Comparison of ENCODE assay signal across 17 cellular contexts in the genomic region with DNA sequence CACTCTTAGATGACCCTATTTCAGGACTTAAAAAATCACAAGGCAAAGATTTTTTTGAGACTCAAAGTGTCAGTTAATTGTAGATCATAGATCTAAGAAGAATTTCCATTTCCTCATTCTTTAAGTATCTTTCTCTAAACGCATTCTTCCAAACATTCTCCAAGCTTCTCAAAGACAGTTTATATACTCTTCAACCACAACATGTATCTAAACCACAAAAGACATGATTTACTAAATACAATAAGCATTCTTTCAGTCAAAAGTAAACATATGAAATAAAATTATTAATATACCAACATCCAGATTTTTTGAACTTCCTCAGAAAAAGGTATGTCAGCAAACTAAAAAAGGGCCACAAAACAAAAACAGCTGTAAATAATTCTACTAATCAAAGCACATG. TPM values are rescaled to one million over a fixed set of nuclear protein-coding genes. Genes with fewer than 3 reads are reported as not detected.
DNase-seq lines count a peak whose midpoint lies in the region; ATAC-seq, FAIRE-seq and TF ChIP-seq lines count a peak whose summit lies in the region.
"Had no signal": no experiment of that assay in that cellular context is flagged by ENCODE, and none has a peak within 500 bp of the region (broad histone marks: within the 10 kb centered on the region; RNA-seq: fewer than 3 reads in every experiment).

No MANE protein-coding gene starts in this region.

- peak overlapping the region; percentile 17; the same call in 2 of the 3 replicates for H3K4me2 ChIP-seq in A549
- H3K4me2 ChIP-seq in MM.1S (ENCODE audit: low read depth, low read length), result no peak overlapping the region

- H3K4me3 ChIP-seq in A549 (no peak overlapping the region), MM.1S (ENCODE audit: low read length) (no peak overlapping the region), aorta (ENCODE audit: low read length in 2 of 2) (no peak overlapping the region)
- H3K4me3 ChIP-seq: left lung, stomach, vagina had no signal

- CTCF ChIA-PET in A549 (lab: Yijun Ruan, JAX), result interaction anchor here (0.9 kb wide), 1 partner anchor 76 kb away, joined by 3 read pairs; no protein-coding TSS in a partner anchor

- no peak for TF ChIP-seq EP300 in A549 (IDR thresholded peaks at IDR 0.05)

- H3K36me3 ChIP-seq in MM.1S (replicated peaks; ENCODE audit: insufficient read depth, low read length) (no peaks in the 10 kb centered on the region; the same call in 1 of the 2 replicates), aorta (ENCODE audit: control insufficient read depth in 1 of 2, insufficient read depth in 2 of 2, low read length in 1 of 2) (no peaks in the 10 kb centered on the region)
- H3K36me3 ChIP-seq: vagina had no signal

- H3F3A ChIP-seq in MM.1S (ENCODE audit: insufficient read depth, low read length), result 0 out of 2 replicates have a peak, but pooled peaks cover 3% of the 10 kb centered on the region

- H4K20me1 ChIP-seq in MM.1S (ENCODE audit: insufficient read depth, low read length), result peaks cover 20% of the 10 kb centered on the region; the same call in 1 of the 2 replicates

- POLR2A ChIA-PET in A549 (lab: Yijun Ruan, JAX), result interaction anchor here (0.8 kb wide), 1 partner anchor 25 kb away, joined by 3 read pairs; no protein-coding TSS in a partner anchor

- no peak for TF ChIP-seq RAD21 in A549 (conservative IDR thresholded peaks at IDR 0.05 in 1 of 2, IDR thresholded peaks at IDR 0.05 in 1 of 2)

- 22% methylated on average over 1 of the region's 1 CpG for WGBS in A549 (ENCODE audit: missing lambda C conversion rate)
- 16 to 17% methylated on average over 1 of the region's 1 CpG for WGBS in aorta, 2 donors

- no peak overlapping the region for H3K9ac ChIP-seq in MM.1S (ENCODE audit: low read length)

- DNase-seq in A549 (ENCODE audit: low read depth in 1 of 2, low spot score in 1 of 2) (no peak), EH (ENCODE audit: low read depth) (peak; percentile 73), foreskin melanocyte (peak; percentile 50), MM.1S (no peak), aorta (no peak)
- DNase-seq: activated effector memory CD4-positive, alpha-beta T cell treated with Interleukin-2 at 50 U/mL for 16 hours; DMS 273 treated with DMSO at 0.1 percent for 48 hours; left lung; NCI-H187 treated with DMSO at 0.1 percent for 48 hours; NCI-H526; stomach; SW 1271 had no signal

- no peaks in the 10 kb centered on the region for H3K9me2 ChIP-seq in MM.1S (replicated peaks; ENCODE audit: insufficient read depth, low read length)

- ATAC-seq in A549, result no peak
- ATAC-seq in SK-N-SH treated with all-trans-retinoic acid at 6 μM for 48 hours, result peak; percentile 45; the same call in 2 of the 3 replicates
- no peak for ATAC-seq in GM19328 (IDR thresholded peaks at IDR 0.05; ENCODE audit: unreplicated experiment)
- no peak for ATAC-seq in HG02885 (IDR thresholded peaks at IDR 0.05; ENCODE audit: poor library complexity, unreplicated experiment)
- ATAC-seq in aorta (ENCODE audit: low FRiP score), result no peak
- ATAC-seq: Panc1 had no signal

- H2AFZ ChIP-seq in MM.1S (ENCODE audit: low read length), result no peak overlapping the region

- no peak for TF ChIP-seq POLR2A in A549 (IDR thresholded peaks at IDR 0.05; ENCODE audit: low read length)

- H3K4me1 ChIP-seq in A549, result peaks cover 12% of the 10 kb centered on the region; the same call in 2 of the 3 replicates
- H3K4me1 ChIP-seq in MM.1S (ENCODE audit: low read length), result no peaks in the 10 kb centered on the region
- no peaks in the 10 kb centered on the region for H3K4me1 ChIP-seq in aorta (ENCODE audit: control insufficient read depth in 1 of 2, insufficient read depth in 2 of 2, low read length in 2 of 2)

- no peak for TF ChIP-seq CTCF in A549 (IDR thresholded peaks at IDR 0.05)
- TF ChIP-seq CTCF in MM.1S (IDR thresholded peaks at IDR 0.05; ENCODE audit: low read length), result no peak

- H3K27me3 ChIP-seq in MM.1S (replicated peaks; ENCODE audit: insufficient read depth, low read length) (no peaks in the 10 kb centered on the region), aorta (ENCODE audit: control insufficient read depth in 1 of 2, insufficient read depth in 2 of 2, low read length in 1 of 2) (no peaks in the 10 kb centered on the region)
- H3K27me3 ChIP-seq: left lung, stomach, vagina had no signal

- H3K79me2 ChIP-seq in MM.1S (ENCODE audit: low read length), result peaks cover 97% of the 10 kb centered on the region

- H3K9me3 ChIP-seq in A549, result no peaks in the 10 kb centered on the region
- no peaks in the 10 kb centered on the region for H3K9me3 ChIP-seq in MM.1S (replicated peaks; ENCODE audit: insufficient read depth, low read length)
- no peaks in the 10 kb centered on the region for H3K9me3 ChIP-seq in aorta (ENCODE audit: control insufficient read depth, low read length)
- H3K9me3 ChIP-seq: left lung, stomach, vagina had no signal

- intact Hi-C loops in aorta (cut with DNase I), result no loop called here

- FAIRE-seq in A549 (lab: Jason Lieb, UNC), result no peak

- H3K27ac ChIP-seq in A549, result no peak overlapping the region
- H3K27ac ChIP-seq in MM.1S (ENCODE audit: low read length), result no peak overlapping the region
- H3K27ac ChIP-seq in aorta (ENCODE audit: low read depth in 1 of 2, low read length in 2 of 2), result no peak overlapping the region
- H3K27ac ChIP-seq: left lung, stomach, vagina had no signal

TF ChIP-seq in A549, 52 proteins besides CTCF, POLR2A, EP300 and RAD21:
- TF ChIP-seq ESRRA (IDR thresholded peaks at IDR 0.05; ENCODE audit: borderline replicate concordance, low read length), result no peak
- TF ChIP-seq, protein P1, sequence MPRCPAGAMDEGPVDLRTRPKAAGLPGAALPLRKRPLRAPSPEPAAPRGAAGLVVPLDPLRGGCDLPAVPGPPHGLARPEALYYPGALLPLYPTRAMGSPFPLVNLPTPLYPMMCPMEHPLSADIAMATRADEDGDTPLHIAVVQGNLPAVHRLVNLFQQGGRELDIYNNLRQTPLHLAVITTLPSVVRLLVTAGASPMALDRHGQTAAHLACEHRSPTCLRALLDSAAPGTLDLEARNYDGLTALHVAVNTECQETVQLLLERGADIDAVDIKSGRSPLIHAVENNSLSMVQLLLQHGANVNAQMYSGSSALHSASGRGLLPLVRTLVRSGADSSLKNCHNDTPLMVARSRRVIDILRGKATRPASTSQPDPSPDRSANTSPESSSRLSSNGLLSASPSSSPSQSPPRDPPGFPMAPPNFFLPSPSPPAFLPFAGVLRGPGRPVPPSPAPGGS (IDR thresholded peaks at IDR 0.05), result no peak
- no peak for TF ChIP-seq MYC (IDR thresholded peaks at IDR 0.05; ENCODE audit: borderline replicate concordance, low read length)
- TF ChIP-seq, protein P2, sequence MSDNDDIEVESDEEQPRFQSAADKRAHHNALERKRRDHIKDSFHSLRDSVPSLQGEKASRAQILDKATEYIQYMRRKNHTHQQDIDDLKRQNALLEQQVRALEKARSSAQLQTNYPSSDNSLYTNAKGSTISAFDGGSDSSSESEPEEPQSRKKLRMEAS (IDR thresholded peaks at IDR 0.05), result no peak
- TF ChIP-seq, protein P3, sequence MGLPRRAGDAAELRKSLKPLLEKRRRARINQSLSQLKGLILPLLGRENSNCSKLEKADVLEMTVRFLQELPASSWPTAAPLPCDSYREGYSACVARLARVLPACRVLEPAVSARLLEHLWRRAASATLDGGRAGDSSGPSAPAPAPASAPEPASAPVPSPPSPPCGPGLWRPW (IDR thresholded peaks at IDR 0.05), result no peak

TF ChIP-seq in SK-N-SH treated with all-trans-retinoic acid at 6 μM for 48 hours, 23 proteins besides CTCF, POLR2A, EP300 and RAD21 (continues in another document):
- TF ChIP-seq CSDC2 (CRISPR knock-in tag; IDR thresholded peaks at IDR 0.05), result no peak
- no peak for TF ChIP-seq GLIS3 (CRISPR knock-in tag; IDR thresholded peaks at IDR 0.05)
- no peak for TF ChIP-seq ZNF565 (CRISPR knock-in tag; conservative IDR thresholded peaks at IDR 0.05; ENCODE audit: low read depth)
- TF ChIP-seq ZC3H10 (CRISPR knock-in tag; IDR thresholded peaks at IDR 0.05), result no peak
- no peak for TF ChIP-seq ZNF70 (CRISPR knock-in tag; IDR thresholded peaks at IDR 0.05)
- TF ChIP-seq, protein P4, sequence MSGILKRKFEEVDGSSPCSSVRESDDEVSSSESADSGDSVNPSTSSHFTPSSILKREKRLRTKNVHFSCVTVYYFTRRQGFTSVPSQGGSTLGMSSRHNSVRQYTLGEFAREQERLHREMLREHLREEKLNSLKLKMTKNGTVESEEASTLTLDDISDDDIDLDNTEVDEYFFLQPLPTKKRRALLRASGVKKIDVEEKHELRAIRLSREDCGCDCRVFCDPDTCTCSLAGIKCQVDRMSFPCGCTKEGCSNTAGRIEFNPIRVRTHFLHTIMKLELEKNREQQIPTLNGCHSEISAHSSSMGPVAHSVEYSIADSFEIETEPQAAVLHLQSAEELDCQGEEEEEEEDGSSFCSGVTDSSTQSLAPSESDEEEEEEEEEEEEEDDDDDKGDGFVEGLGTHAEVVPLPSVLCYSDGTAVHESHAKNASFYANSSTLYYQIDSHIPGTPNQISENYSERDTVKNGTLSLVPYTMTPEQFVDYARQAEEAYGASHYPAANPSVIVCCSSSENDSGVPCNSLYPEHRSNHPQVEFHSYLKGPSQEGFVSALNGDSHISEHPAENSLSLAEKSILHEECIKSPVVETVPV (CRISPR knock-in tag; IDR thresholded peaks at IDR 0.05), result no peak
- no peak for TF ChIP-seq ARNTL (CRISPR knock-in tag; IDR thresholded peaks at IDR 0.05; ENCODE audit: borderline replicate concordance, low read depth)

RNA-seq across cellular contexts. Expression of a gene that starts 24.4 kb away (rescaled TPM):
- 12.7 and 17.3 TPM in 2 replicates for polyA plus RNA-seq in A549 (2011; rRNA removed)
- 2.3 and 2.7 TPM in 2 replicates for polyA plus RNA-seq in A549 (2012; cell fraction: cytosol; rRNA removed)
- 1.6 and 2.1 TPM in 2 replicates for polyA plus RNA-seq in A549 (2012; cell fraction: nucleus; rRNA removed)
- polyA plus RNA-seq in A549 (2017; fragmentation: RNase III; extraction: RNeasy Plus Mini Kit Qiagen cat#74134 plus additional on column Dnase treatment), result 4.0 TPM in 3 replicates
- 41.0 and 49.1 TPM in 2 replicates for polyA minus RNA-seq in A549 (2011; rRNA and poly(A)+ RNA removed)
- 10 to 100 TPM; 33.9 to 51.7 TPM for total RNA-seq in aorta
- 1 to 10 TPM; 4.5 to 5.4 TPM for polyA plus RNA-seq in aorta

Comparison
In these comparisons a context has a peak if more than half of its experiments do, and no peak if none do; other contexts are left out.
1. DNase-seq: peak in EH (single experiment) and foreskin melanocyte (single experiment); none in A549 (0 of 2), MM.1S (single experiment) and aorta (0 of 2).